Comparison of ENCODE assay signal across 11 cellular contexts in the genomic region with DNA sequence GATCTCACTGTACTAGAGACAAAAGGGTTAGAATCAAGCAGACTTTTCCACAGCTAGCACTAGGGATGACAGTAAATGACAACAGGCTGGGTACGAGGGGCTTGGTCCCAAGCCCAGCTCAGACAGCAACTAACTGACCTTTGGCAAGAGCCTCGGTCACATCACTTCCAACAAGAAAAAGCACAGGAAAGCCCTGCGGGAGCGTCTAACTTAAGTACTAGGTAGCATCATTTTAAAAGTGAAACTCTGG. TPM values are rescaled to one million over a fixed set of nuclear protein-coding genes. Genes with fewer than 3 reads are reported as not detected.
DNase-seq lines count a peak whose midpoint lies in the region; FAIRE-seq and TF ChIP-seq lines count a peak whose summit lies in the region.
"Had no signal": no experiment of that assay in that cellular context is flagged by ENCODE, and none has a peak within 500 bp of the region (broad histone marks: within the 10 kb centered on the region; RNA-seq: fewer than 3 reads in every experiment).

No MANE protein-coding gene starts in this region.

- no peaks in the 10 kb centered on the region for H3K9me3 Mint-ChIP-seq in MCF 10A (ENCODE audit: unreplicated experiment)

- H3K4me1 ChIP-seq in GM23248 (ENCODE audit: insufficient read depth) (peaks cover 27% of the 10 kb centered on the region), keratinocyte (ENCODE audit: control insufficient read depth, extremely low read depth, insufficient read depth, low read length) (peaks cover 61% of the 10 kb centered on the region), small intestine (ENCODE audit: control insufficient read depth in 2 of 2, insufficient read depth in 1 of 2, low read depth in 1 of 2, low read length in 1 of 2) (peaks cover 19 to 25% of the 10 kb centered on the region in 2 donors), BE2C (no peaks in the 10 kb centered on the region)

- no peak overlapping the region for H3K27ac Mint-ChIP-seq in MCF 10A (ENCODE audit: low read depth, unreplicated experiment)

- H3K27ac ChIP-seq in GM23248 (peak overlapping the region; percentile 61), keratinocyte (ENCODE audit: control insufficient read depth, insufficient read depth, low read length) (peak overlapping the region; percentile 87), small intestine (ENCODE audit: low read depth in 1 of 2, low read length in 1 of 2) (peak overlapping the region; percentile 99)

- no peaks in the 10 kb centered on the region for H4K20me1 ChIP-seq in GM23248 (ENCODE audit: insufficient read depth)
- H4K20me1 ChIP-seq in keratinocyte (ENCODE audit: control insufficient read depth, extremely low read depth, insufficient read depth, low read length): no peaks in the 10 kb centered on the region

- no peaks in the 10 kb centered on the region for H3K9me2 ChIP-seq in GM23248 (ENCODE audit: insufficient read depth)

- H3K27me3 ChIP-seq in GM23248 (replicated peaks; ENCODE audit: insufficient read depth) (no peaks in the 10 kb centered on the region), keratinocyte (ENCODE audit: control insufficient read depth, extremely low read depth, insufficient read depth, low read length) (no peaks in the 10 kb centered on the region), small intestine (ENCODE audit: control insufficient read depth in 2 of 2, insufficient read depth in 2 of 2, low read length in 2 of 2) (no peaks in the 10 kb centered on the region), BE2C (no peaks in the 10 kb centered on the region)

- peaks cover 30% of the 10 kb centered on the region for H3F3A ChIP-seq in GM23248 (ENCODE audit: insufficient read depth)

- peak overlapping the region; percentile 84 for H2AFZ ChIP-seq in GM23248
- no peak overlapping the region for H2AFZ ChIP-seq in keratinocyte (ENCODE audit: control insufficient read depth, low read length)

- intact Hi-C loops in MCF 10A (cut with micrococcal nuclease): loop anchor here (2.0 to 5.0 kb wide), 4 partner anchors 17 to 100 kb away; no protein-coding TSS in a partner anchor

- H3K9me3 ChIP-seq in GM23248 (ENCODE audit: low read depth) (no peaks in the 10 kb centered on the region), keratinocyte (ENCODE audit: control insufficient read depth, low read depth, low read length) (no peaks in the 10 kb centered on the region), small intestine (ENCODE audit: control insufficient read depth, low read depth) (no peaks in the 10 kb centered on the region), BE2C (no peaks in the 10 kb centered on the region)

- WGBS in GM23248 (ENCODE audit: low coverage in 1 of 2, low lambda C conversion rate in 2 of 2, missing lambda C conversion rate in 2 of 2), 2 experiments: 5 to 13% methylated on average over 4 of the region's 4 CpGs
- WGBS in small intestine, 3 donors: 13 to 27% (median 24%) methylated on average over 4 of the region's 4 CpGs

- peaks cover 3% of the 10 kb centered on the region for H3K9me1 ChIP-seq in keratinocyte (ENCODE audit: control insufficient read depth, extremely low read depth, insufficient read depth, low read length)

- peak overlapping the region; percentile 67 for H3K9ac ChIP-seq in GM23248
- peak overlapping the region; percentile 65 for H3K9ac ChIP-seq in keratinocyte (ENCODE audit: control insufficient read depth, extremely low read depth, insufficient read depth, low read length)

- dilution Hi-C loops in keratinocyte (cut with MboI; ENCODE audit: extremely low pct_ligation_motif_present, low sequenced_read_pairs): no loop called here

- DNase-seq in GM23248 (peak; percentile 61), MCF 10A (ENCODE audit: unreplicated experiment) (peak; percentile 50), keratinocyte (ENCODE audit: low read depth, low spot score) (no peak), small intestine (no peak), BE2C (no peak), retina (no peak), HCEC 1CT (no peak)
- DNase-seq in activated CD4-positive, alpha-beta T cell treated with anti-CD3 and anti-CD28 coated beads, Interleukin-2, amount 50 U/mL, for 1 hour: no peak
- DNase-seq: occipital lobe had no signal

- TF ChIP-seq CTCF in MCF 10A (IDR thresholded peaks at IDR 0.05; ENCODE audit: unreplicated experiment) (no peak), keratinocyte (optimal IDR thresholded peaks at IDR 0.05 in 1 of 3, IDR thresholded peaks at IDR 0.05 in 1 of 3, conservative IDR thresholded peaks at IDR 0.05 in 1 of 3; ENCODE audit: extremely low read depth in 1 of 3, insufficient read depth in 2 of 3, low read length in 3 of 3) (no peak), BE2C (IDR thresholded peaks at IDR 0.05; ENCODE audit: low read depth, low read length) (no peak)

- CTCF ChIA-PET in MCF 10A (lab: Yijun Ruan, JAX): interaction anchor here (0.7 to 2.7 kb wide), 7 partner anchors 10 to 113 kb away, joined by 3 to 21 read pairs (median 3); no protein-coding TSS in a partner anchor

- no peaks in the 10 kb centered on the region for H3K27me3 Mint-ChIP-seq in MCF 10A (ENCODE audit: insufficient read depth, unreplicated experiment)

- in situ Hi-C loops in GM23248 (cut with MboI): no loop called here

- no peak overlapping the region for H3K4me3 Mint-ChIP-seq in MCF 10A (ENCODE audit: unreplicated experiment)

- FAIRE-seq in keratinocyte (lab: Jason Lieb, UNC) (no peak), small intestine (lab: Jason Lieb, UNC) (no peak)
- FAIRE-seq: GM12878 had no signal

- no TSS peak for BruUV-seq in MCF 10A (replicated peaks; lab: Mats Ljungman, UMichigan)

- H3K36me3 Mint-ChIP-seq in MCF 10A (ENCODE audit: insufficient read depth, unreplicated experiment): peaks cover 12% of the 10 kb centered on the region

- POLR2A ChIA-PET in MCF 10A (lab: Yijun Ruan, JAX): interaction anchor here (1.0 to 7.4 kb wide), 16 partner anchors 8 to 100 kb away, joined by 3 to 88 read pairs (median 30); partner anchors contain the start of gene CALML3

- H3K79me2 ChIP-seq in GM23248 (ENCODE audit: insufficient read depth) (no peaks in the 10 kb centered on the region), keratinocyte (ENCODE audit: control insufficient read depth, insufficient read depth, low read length) (no peaks in the 10 kb centered on the region)

- peaks cover 31% of the 10 kb centered on the region for H3K4me1 Mint-ChIP-seq in MCF 10A (ENCODE audit: insufficient read depth, unreplicated experiment)

- peak overlapping the region; percentile 57 for H3K4me3 ChIP-seq in GM23248
- H3K4me3 ChIP-seq in keratinocyte (ENCODE audit: control insufficient read depth in 2 of 3, extremely low read depth in 1 of 3, insufficient read depth in 2 of 3, low read depth in 1 of 3, low read length in 3 of 3): no peak overlapping the region
- H3K4me3 ChIP-seq in small intestine (ENCODE audit: low read depth in 1 of 2, low read length in 2 of 2): no peak overlapping the region
- H3K4me3 ChIP-seq in BE2C (ENCODE audit: low read depth, low read length): no peak overlapping the region
- H3K4me3 ChIP-seq: GM12878 had no signal

- H3K36me3 ChIP-seq in GM23248 (ENCODE audit: low read depth) (no peaks in the 10 kb centered on the region), keratinocyte (ENCODE audit: control insufficient read depth in 2 of 2, extremely low read depth in 1 of 2, insufficient read depth in 2 of 2, low read length in 2 of 2) (no peaks in the 10 kb centered on the region), small intestine (ENCODE audit: control insufficient read depth in 2 of 2, insufficient read depth in 2 of 2, low read length in 2 of 2) (no peaks in the 10 kb centered on the region), BE2C (no peaks in the 10 kb centered on the region)

- H3K4me2 ChIP-seq in GM23248 (ENCODE audit: unreplicated experiment): peak overlapping the region; percentile 77
- H3K4me2 ChIP-seq in keratinocyte (ENCODE audit: control insufficient read depth, extremely low read depth, insufficient read depth, low read depth, low read length): peak overlapping the region; percentile 68

RNA-seq across cellular contexts. Expression of gene CALML3, which starts 22.8 kb away (rescaled TPM):
- total RNA-seq in GM23248 (2014; rRNA removed; shearing (Covaris generic)): not detected in 2 replicates
- polyA plus RNA-seq in GM23248 (2016; fragmentation: Nextera tagmentation; extraction: Ambion mirVana): not detected in 2 replicates
- total RNA-seq in MCF 10A (2022): 0.25 and 0.75 TPM in 2 replicates
- polyA plus RNA-seq in keratinocyte: 7.6 to 20.2 TPM (median 14.1 TPM) in 3 replicates
- polyA plus RNA-seq in keratinocyte (2011; ENCODE audit: low read depth): 16.6 TPM
- polyA plus RNA-seq in keratinocyte (2011; cell fraction: cytosol; rRNA removed): 10.4 and 31.2 TPM in 2 replicates
- 11.9 and 17.6 TPM in 2 replicates for polyA plus RNA-seq in keratinocyte (2011; cell fraction: nucleus; rRNA removed)
- polyA plus RNA-seq in keratinocyte (2012; ENCODE audit: low replicate concordance): 15.7 and 23.6 TPM in 2 replicates
- 2.7 to 5.2 TPM (median 4.4 TPM) in 3 replicates for polyA minus RNA-seq in keratinocyte
- polyA minus RNA-seq in keratinocyte (2011; cell fraction: cytosol; rRNA and poly(A)+ RNA removed): 17.1 TPM
- polyA minus RNA-seq in keratinocyte (2011; cell fraction: nucleus; rRNA and poly(A)+ RNA removed): 4.6 and 6.0 TPM in 2 replicates
- under 1 TPM in 2 of 3 donors, not detected in 1; 0.07 to 0.27 TPM for polyA plus RNA-seq in small intestine
- polyA plus RNA-seq in BE2C (2012; ENCODE audit: insufficient read depth, insufficient read length, low read depth): not detected
- total RNA-seq: chondrocyte, GM12878, occipital lobe had no signal
- polyA plus RNA-seq: GM12878 had no signal

RNA-seq across cellular contexts. Expression of gene CALML5, which starts 48.2 kb away (rescaled TPM):
- not detected in 2 replicates for total RNA-seq in GM23248 (2014; rRNA removed; shearing (Covaris generic))
- not detected in 2 replicates for polyA plus RNA-seq in GM23248 (2016; fragmentation: Nextera tagmentation; extraction: Ambion mirVana)
- total RNA-seq in MCF 10A (2022): not detected in 2 replicates
- 5.7 to 11.4 TPM (median 7.3 TPM) in 3 replicates for polyA plus RNA-seq in keratinocyte
- polyA plus RNA-seq in keratinocyte (2011; ENCODE audit: low read depth): 251 TPM
- 2.1 and 5.6 TPM in 2 replicates for polyA plus RNA-seq in keratinocyte (2011; cell fraction: cytosol; rRNA removed)
- polyA plus RNA-seq in keratinocyte (2011; cell fraction: nucleus; rRNA removed): 5.2 and 5.9 TPM in 2 replicates
- 19.1 and 439 TPM in 2 replicates for polyA plus RNA-seq in keratinocyte (2012; ENCODE audit: low replicate concordance)
- polyA minus RNA-seq in keratinocyte: 0.39 to 0.66 TPM in 2 of 3 replicates, not detected in the other
- 4.0 TPM for polyA minus RNA-seq in keratinocyte (2011; cell fraction: cytosol; rRNA and poly(A)+ RNA removed)
- 4.1 and 6.1 TPM in 2 replicates for polyA minus RNA-seq in keratinocyte (2011; cell fraction: nucleus; rRNA and poly(A)+ RNA removed)
- not detected for polyA plus RNA-seq in small intestine
- polyA plus RNA-seq in BE2C (2012; ENCODE audit: insufficient read depth, insufficient read length, low read depth): not detected
- total RNA-seq: chondrocyte, GM12878, occipital lobe had no signal
- polyA plus RNA-seq: GM12878 had no signal

Comparison
In these comparisons a context has a peak if more than half of its experiments do, and no peak if none do; other contexts are left out.
1. DNase-seq: peak in GM23248 (single experiment) and MCF 10A (single experiment); none in keratinocyte (single experiment), small intestine (single experiment), activated CD4-positive, alpha-beta T cell treated with anti-CD3 and anti-CD28 coated beads, Interleukin-2, amount 50 U/mL, for 1 hour (single experiment), BE2C (single experiment), retina (single experiment) and HCEC 1CT (single experiment).
2. Peak in every context shown above with its lines, with median percentiles within 50 percentile points of each other: H3K27ac ChIP-seq.